15 cellular contexts compared by ENCODE assay signal in genomic region chr10:78516741-78517140, GRCh38.
DNase-seq lines count a peak whose midpoint lies in the region; ATAC-seq and TF ChIP-seq lines count a peak whose summit lies in the region.
"Had no signal": no experiment of that assay in that cellular context is flagged by ENCODE, and none has a peak within 500 bp of the region (broad histone marks: within the 10 kb centered on the region; RNA-seq: fewer than 3 reads in every experiment).

No MANE protein-coding gene starts in this region.

- DNase-seq in DMS79 treated with DMSO at 0.1 percent for 48 hours (lab: John Stamatoyannopoulos, UW) (peak; percentile 70), left lobe of liver (ENCODE audit: low spot score) (peak; percentile 11), stomach (no peak), SKM-1 (lab: John Stamatoyannopoulos, UW; ENCODE audit: unreplicated experiment) (no peak), neuronal stem cell (ENCODE audit: low spot score) (no peak), NCI-H1092 treated with DMSO at 0.1 percent for 48 hours (lab: John Stamatoyannopoulos, UW) (no peak)
- DNase-seq: AML-193; CD8-positive, alpha-beta memory T cell; KBM-7; NCI-H1092; NCI-H1694; NCI-H774; SIG-M5 had no signal

- H3K4me1 ChIP-seq in stomach (peaks cover 0 to 41% (median 22%) of the 10 kb centered on the region in 4 donors), neuronal stem cell (ENCODE audit: control insufficient read depth in 2 of 2, insufficient read depth in 1 of 2, low read depth in 1 of 2, low read length in 2 of 2) (peaks cover 0 to 4% of the 10 kb centered on the region in 2 donors)

- H2BK5ac ChIP-seq in neuronal stem cell (ENCODE audit: low read length): no peak overlapping the region

- H3K14ac ChIP-seq in neuronal stem cell (ENCODE audit: low read length): no peak overlapping the region

- peaks cover 36% of the 10 kb centered on the region for H3K4me1 Mint-ChIP-seq in brain
- H3K4me1 Mint-ChIP-seq: CD8-positive, alpha-beta memory T cell had no signal

- H3K27me3 ChIP-seq in stomach: no peaks in the 10 kb centered on the region
- no peaks in the 10 kb centered on the region for H3K27me3 ChIP-seq in neuronal stem cell (ENCODE audit: control insufficient read depth in 3 of 3, insufficient read depth in 3 of 3, low read depth in 1 of 3, low read length in 3 of 3)

- H2BK12ac ChIP-seq in neuronal stem cell (ENCODE audit: low read length): no peak overlapping the region

- no peak overlapping the region for H3K9ac ChIP-seq in neuronal stem cell (ENCODE audit: low read depth, low read length, poor library complexity)

- 69 to 74% (median 72%) methylated on average over 8 of the region's 8 CpGs for WGBS in stomach, 5 donors
- no CpG with 5 or more reads among the region's 8 CpGs for WGBS in neuronal stem cell (ENCODE audit: extremely low coverage in 2 of 2, insufficient read length in 2 of 2, insufficient replicate concordance in 1 of 2), 2 donors

- H3K4me3 Mint-ChIP-seq in brain: no peak overlapping the region
- H3K4me3 Mint-ChIP-seq: CD8-positive, alpha-beta memory T cell; GM23338 had no signal

- no peak for ATAC-seq in left lobe of liver
- ATAC-seq: GM23338 had no signal

- H3K79me1 ChIP-seq in neuronal stem cell (ENCODE audit: low read depth, low read length): no peaks in the 10 kb centered on the region

- H3K9me3 Mint-ChIP-seq in brain: peaks cover 0 to 5% (median 3%) of the 10 kb centered on the region in 5 experiments
- H3K9me3 Mint-ChIP-seq: CD8-positive, alpha-beta memory T cell; GM23338 had no signal

- H3K36me3 ChIP-seq in stomach (no peaks in the 10 kb centered on the region), neuronal stem cell (replicated peaks in 1 of 2; ENCODE audit: control insufficient read depth in 2 of 2, insufficient read depth in 2 of 2, low read length in 2 of 2) (no peaks in the 10 kb centered on the region)

- no peak overlapping the region for H2AK5ac ChIP-seq in neuronal stem cell (ENCODE audit: low read depth, low read length)

- H3K4ac ChIP-seq in neuronal stem cell (ENCODE audit: low read length): no peak overlapping the region

- H2BK15ac ChIP-seq in neuronal stem cell (ENCODE audit: low read length): no peak overlapping the region

- H3K27ac Mint-ChIP-seq in brain: peak overlapping the region in 4 of 5 experiments; percentile 16 to 70 (median 40)
- H3K27ac Mint-ChIP-seq: CD8-positive, alpha-beta memory T cell; GM23338 had no signal

- H3K27ac ChIP-seq in stomach (peak overlapping the region in 3 of 5 donors; percentile 18 to 78 (median 70)), neuronal stem cell (replicated peaks; ENCODE audit: low read length) (no peak overlapping the region)

- intact Hi-C loops in stomach (cut with DNase I; ENCODE audit: low total_unique reads): no loop called here

- H3K4me2 ChIP-seq in neuronal stem cell (ENCODE audit: insufficient read depth, low read length, poor library complexity, severe bottlenecking): no peak overlapping the region
- H3K4me2 ChIP-seq: GM23338 had no signal

- H3K36me3 Mint-ChIP-seq in brain: no peaks in the 10 kb centered on the region

- H3K9me3 ChIP-seq in stomach (no peaks in the 10 kb centered on the region), neuronal stem cell (replicated peaks in 1 of 2; ENCODE audit: control insufficient read depth in 2 of 2, insufficient read depth in 1 of 2, low read depth in 1 of 2, low read length in 2 of 2) (no peaks in the 10 kb centered on the region)

- no peak overlapping the region for H2BK120ac ChIP-seq in neuronal stem cell (ENCODE audit: low read depth, low read length)

- no peak overlapping the region for H3K18ac ChIP-seq in neuronal stem cell (ENCODE audit: low read length)

- TF ChIP-seq CTCF in brain (conservative IDR thresholded peaks at IDR 0.05) (no peak), stomach (IDR thresholded peaks at IDR 0.05) (no peak)

- H4K8ac ChIP-seq in neuronal stem cell (ENCODE audit: low read depth, low read length): no peak overlapping the region

- no peak overlapping the region for H2AFZ ChIP-seq in neuronal stem cell (ENCODE audit: low read length)
- H2AFZ ChIP-seq: GM23338 had no signal

- no peaks in the 10 kb centered on the region for H3K27me3 Mint-ChIP-seq in brain

- H4K91ac ChIP-seq in neuronal stem cell (ENCODE audit: low read depth, low read length, poor library complexity): no peak overlapping the region

- TF ChIP-seq EP300 in stomach (IDR thresholded peaks at IDR 0.05): no peak

- no peak for TF ChIP-seq POLR2A in stomach (IDR thresholded peaks at IDR 0.05)

- H3K4me3 ChIP-seq in stomach: no peak overlapping the region
- H3K4me3 ChIP-seq in neuronal stem cell (ENCODE audit: low read length in 2 of 2): no peak overlapping the region
- H3K4me3 ChIP-seq: GM23338 had no signal

- no peak overlapping the region for H3K23ac ChIP-seq in neuronal stem cell (ENCODE audit: low read depth, low read length, poor library complexity)

Comparison
In these comparisons a context has a peak if more than half of its experiments do, and no peak if none do; other contexts are left out.
1. DNase-seq: peak in DMS79 treated with DMSO at 0.1 percent for 48 hours (single experiment) and left lobe of liver (single experiment); none in stomach (single experiment), SKM-1 (single experiment), neuronal stem cell (single experiment) and NCI-H1092 treated with DMSO at 0.1 percent for 48 hours (single experiment).